8 cellular contexts compared by ENCODE assay signal in genomic region chr7:65216469-65216868, GRCh38.
DNase-seq lines count a peak whose midpoint lies in the region; ATAC-seq, FAIRE-seq and TF ChIP-seq lines count a peak whose summit lies in the region.

No MANE protein-coding gene starts in this region.

- no peak for FAIRE-seq in keratinocyte (lab: Jason Lieb, UNC)

- DNase-seq in CD4-positive, alpha-beta T cell = peak; percentile 26 to 57 (median 38)
- DNase-seq in LNCaP clone FGC (ENCODE audit: low read depth) = peak; percentile 59
- peak; percentile 63 for DNase-seq in SK-N-DZ (ENCODE audit: low spot score)
- DNase-seq in adipocyte (ENCODE audit: low read depth) = peak; percentile 54
- peak; percentile 9 for DNase-seq in keratinocyte (ENCODE audit: low read depth, low spot score)
- DNase-seq in stimulated activated CD8-positive, alpha-beta memory T cell treated with anti-CD3 and anti-CD28 coated beads, Interleukin-15, amount 100 ng/mL, for 1 hour (ENCODE audit: low read depth) = peak; percentile 36
- DNase-seq in tibial artery = no peak

- H3K27me3 Mint-ChIP-seq in CD4-positive, alpha-beta T cell = no peaks in the 10 kb centered on the region

- no peak overlapping the region for H3K27ac Mint-ChIP-seq in CD4-positive, alpha-beta T cell

- no peaks in the 10 kb centered on the region for H3K9me3 ChIP-seq in CD4-positive, alpha-beta T cell (ENCODE audit: control insufficient read depth, low read length)
- no peaks in the 10 kb centered on the region for H3K9me3 ChIP-seq in adipocyte (ENCODE audit: control insufficient read depth, low read length)
- H3K9me3 ChIP-seq in keratinocyte (ENCODE audit: control insufficient read depth, low read depth, low read length) = no peaks in the 10 kb centered on the region
- H3K9me3 ChIP-seq in tibial artery = no peaks in the 10 kb centered on the region

- H3K9me3 Mint-ChIP-seq in CD4-positive, alpha-beta T cell = no peaks in the 10 kb centered on the region

- no peaks in the 10 kb centered on the region for H3K9me1 ChIP-seq in keratinocyte (ENCODE audit: control insufficient read depth, extremely low read depth, insufficient read depth, low read length)

- peak; percentile 66 for TF ChIP-seq CTCF in CD4-positive, alpha-beta T cell (IDR thresholded peaks at IDR 0.05)
- TF ChIP-seq CTCF in LNCaP clone FGC (IDR thresholded peaks at IDR 0.05; ENCODE audit: control insufficient read depth, extremely low read depth, insufficient read depth) (peak; percentile 87), keratinocyte (optimal IDR thresholded peaks at IDR 0.05 in 1 of 3, IDR thresholded peaks at IDR 0.05 in 1 of 3, conservative IDR thresholded peaks at IDR 0.05 in 1 of 3; ENCODE audit: extremely low read depth in 1 of 3, insufficient read depth in 2 of 3, low read length in 3 of 3) (peak; percentile 22 to 72 (median 55)), tibial artery (IDR thresholded peaks at IDR 0.05) (peak in 1 of 2 experiments; percentile 24)

- POLR2A ChIA-PET in CD4-positive, alpha-beta T cell (lab: Charles Lee) = no interaction called here

- no peak overlapping the region for H3K27ac ChIP-seq in CD4-positive, alpha-beta T cell (ENCODE audit: low read depth, low read length)
- H3K27ac ChIP-seq in keratinocyte (ENCODE audit: control insufficient read depth, insufficient read depth, low read length) (no peak overlapping the region), tibial artery (no peak overlapping the region)

- no peaks in the 10 kb centered on the region for H4K20me1 ChIP-seq in keratinocyte (ENCODE audit: control insufficient read depth, extremely low read depth, insufficient read depth, low read length)

- no peaks in the 10 kb centered on the region for H3K79me2 ChIP-seq in keratinocyte (ENCODE audit: control insufficient read depth, insufficient read depth, low read length)

- no peak overlapping the region for H3K4me3 ChIP-seq in LNCaP clone FGC (ENCODE audit: low read depth, low read length)
- no peak overlapping the region for H3K4me3 ChIP-seq in adipocyte (ENCODE audit: low read length)
- no peak overlapping the region for H3K4me3 ChIP-seq in keratinocyte (ENCODE audit: control insufficient read depth in 2 of 3, extremely low read depth in 1 of 3, insufficient read depth in 2 of 3, low read depth in 1 of 3, low read length in 3 of 3)
- no peak overlapping the region for H3K4me3 ChIP-seq in tibial artery

- no peaks in the 10 kb centered on the region for H3K36me3 ChIP-seq in adipocyte (ENCODE audit: control insufficient read depth, insufficient read depth, low read length, severe bottlenecking)
- no peaks in the 10 kb centered on the region for H3K36me3 ChIP-seq in keratinocyte (ENCODE audit: control insufficient read depth in 2 of 2, extremely low read depth in 1 of 2, insufficient read depth in 2 of 2, low read length in 2 of 2)
- H3K36me3 ChIP-seq in tibial artery = no peaks in the 10 kb centered on the region

- no peaks in the 10 kb centered on the region for H3K4me1 Mint-ChIP-seq in CD4-positive, alpha-beta T cell (ENCODE audit: low read depth)

- H3K36me3 Mint-ChIP-seq in CD4-positive, alpha-beta T cell (ENCODE audit: low read depth) = no peaks in the 10 kb centered on the region

- H3K4me1 ChIP-seq in adipocyte (ENCODE audit: control insufficient read depth, insufficient read depth, low read length) (no peaks in the 10 kb centered on the region), keratinocyte (ENCODE audit: control insufficient read depth, extremely low read depth, insufficient read depth, low read length) (no peaks in the 10 kb centered on the region), tibial artery (no peaks in the 10 kb centered on the region)

- H3K9ac ChIP-seq in adipocyte (ENCODE audit: low read length) (no peak overlapping the region), keratinocyte (ENCODE audit: control insufficient read depth, extremely low read depth, insufficient read depth, low read length) (no peak overlapping the region)

- no peak overlapping the region for H2AFZ ChIP-seq in keratinocyte (ENCODE audit: control insufficient read depth, low read length)

- H3K27me3 ChIP-seq in CD4-positive, alpha-beta T cell (ENCODE audit: control insufficient read depth, insufficient read depth, low read length) = no peaks in the 10 kb centered on the region
- H3K27me3 ChIP-seq in adipocyte (replicated peaks; ENCODE audit: control insufficient read depth, insufficient read depth, low read length) = no peaks in the 10 kb centered on the region
- no peaks in the 10 kb centered on the region for H3K27me3 ChIP-seq in keratinocyte (ENCODE audit: control insufficient read depth, extremely low read depth, insufficient read depth, low read length)
- H3K27me3 ChIP-seq in tibial artery = no peaks in the 10 kb centered on the region

- CTCF ChIA-PET in CD4-positive, alpha-beta T cell (lab: Charles Lee) = interaction anchor here (0.7 to 0.8 kb wide), 2 partner anchors 266 to 356 kb away, joined by 3 to 6 read pairs; no protein-coding TSS in a partner anchor

- intact Hi-C loops in CD4-positive, alpha-beta T cell (cut with DNase I, micrococcal nuclease) = no loop called here
- intact Hi-C loops in tibial artery (cut with DNase I; ENCODE audit: low total_unique reads) = no loop called here

- ATAC-seq in CD4-positive, alpha-beta T cell (ENCODE audit: poor library complexity) = peak; percentile 77
- peak; percentile 81 for ATAC-seq in GM19463 (IDR thresholded peaks at IDR 0.05; ENCODE audit: unreplicated experiment)

- no peak overlapping the region for H3K4me3 Mint-ChIP-seq in CD4-positive, alpha-beta T cell

- dilution Hi-C loops in keratinocyte (cut with MboI; ENCODE audit: extremely low pct_ligation_motif_present, low sequenced_read_pairs) = no loop called here

- no peak overlapping the region for H3K4me2 ChIP-seq in keratinocyte (ENCODE audit: control insufficient read depth, extremely low read depth, insufficient read depth, low read depth, low read length)

Comparison
In these comparisons a context has a peak if more than half of its experiments do, and no peak if none do; other contexts are left out.
1. DNase-seq: peak in CD4-positive, alpha-beta T cell (10 of 10), LNCaP clone FGC (single experiment), SK-N-DZ (single experiment), adipocyte (single experiment), keratinocyte (single experiment) and stimulated activated CD8-positive, alpha-beta memory T cell treated with anti-CD3 and anti-CD28 coated beads, Interleukin-15, amount 100 ng/mL, for 1 hour (single experiment); none in tibial artery (0 of 2).